ENCODE assay signal across 8 cellular contexts in the genomic region with DNA sequence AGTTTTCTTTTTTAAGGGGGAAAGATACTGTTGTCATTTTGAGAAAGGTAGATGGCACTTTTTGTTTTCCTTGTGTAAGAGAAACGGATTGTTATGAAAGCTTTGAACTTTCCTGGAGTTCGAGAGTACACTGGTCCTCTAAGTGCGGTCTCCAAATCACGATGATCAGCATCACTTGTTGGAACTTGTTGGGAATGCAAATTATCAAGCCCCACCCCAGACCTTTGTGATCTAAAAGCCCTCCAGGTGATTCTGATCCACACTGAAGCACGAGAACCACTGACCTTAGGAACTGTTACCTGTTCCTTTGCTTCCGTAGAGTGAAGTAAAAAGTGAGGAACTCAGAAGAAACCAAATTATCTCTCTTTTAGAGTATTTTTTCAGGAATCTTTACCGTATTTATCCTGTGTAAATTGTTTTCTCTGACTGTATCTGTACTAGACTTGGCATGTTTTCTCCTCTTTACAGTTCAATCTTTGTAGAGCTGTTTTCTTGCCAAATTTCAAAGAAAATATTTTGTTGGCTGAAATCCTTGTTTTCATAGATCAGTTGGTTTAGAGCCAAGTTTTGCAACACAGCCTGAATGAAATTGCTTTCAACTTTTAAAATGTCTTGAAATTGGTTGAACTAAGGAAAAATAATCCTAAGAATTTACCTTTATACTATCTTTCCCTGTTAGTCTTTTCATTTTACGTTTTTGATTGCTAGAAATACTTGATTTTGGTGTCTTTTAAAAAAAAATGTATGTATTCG. TPM values are rescaled to one million over a fixed set of nuclear protein-coding genes. Genes with fewer than 3 reads are reported as not detected.
A peak's percentile ranks its signal among the peaks of the same experiment; 100 is the strongest.
DNase-seq lines count a peak whose midpoint lies in the region; ATAC-seq and TF ChIP-seq lines count a peak whose summit lies in the region.

No MANE protein-coding gene starts in this region.

- peaks cover 11% of the 10 kb centered on the region for H3K4me1 ChIP-seq in endodermal cell (ENCODE audit: control insufficient read depth, insufficient read depth, low read length)

- H3K4me3 Mint-ChIP-seq in endodermal cell: peak overlapping the region; percentile 84
- peak overlapping the region; percentile 51 for H3K4me3 Mint-ChIP-seq in osteocyte (ENCODE audit: unreplicated experiment)

- no peak overlapping the region for H3K27ac ChIP-seq in endodermal cell (ENCODE audit: low read depth, low read length)

- H3K27ac Mint-ChIP-seq in endodermal cell (peak overlapping the region; percentile 74), osteocyte (ENCODE audit: unreplicated experiment) (peak overlapping the region; percentile 76)

- peaks cover 48% of the 10 kb centered on the region for H3K36me3 Mint-ChIP-seq in endodermal cell (ENCODE audit: low read depth)
- H3K36me3 Mint-ChIP-seq in osteocyte (ENCODE audit: unreplicated experiment): peaks cover 12% of the 10 kb centered on the region

- no peaks in the 10 kb centered on the region for H3K9me3 ChIP-seq in endodermal cell (ENCODE audit: control insufficient read depth, low read length)

- ATAC-seq in HG03521 (IDR thresholded peaks at IDR 0.05; ENCODE audit: unreplicated experiment) (no peak), HG02870 (IDR thresholded peaks at IDR 0.05; ENCODE audit: unreplicated experiment) (no peak)

- 79 to 95% methylated on average over 8 to 9 of the region's 9 CpGs for WGBS in endodermal cell (ENCODE audit: insufficient coverage in 1 of 2, insufficient read length in 1 of 2), 2 experiments

- no peaks in the 10 kb centered on the region for H3K27me3 ChIP-seq in endodermal cell (ENCODE audit: control insufficient read depth, insufficient read depth, low read length, poor library complexity, severe bottlenecking)

- H3K4me1 Mint-ChIP-seq in endodermal cell (peaks cover 31% of the 10 kb centered on the region), osteocyte (ENCODE audit: unreplicated experiment) (peaks cover 48% of the 10 kb centered on the region)

- peak overlapping the region; percentile 11 for H3K9ac ChIP-seq in endodermal cell (ENCODE audit: extremely low read depth, low read length, poor library complexity, severe bottlenecking)

- H3K9me3 Mint-ChIP-seq in endodermal cell (no peaks in the 10 kb centered on the region), osteocyte (ENCODE audit: unreplicated experiment) (no peaks in the 10 kb centered on the region)

- DNase-seq in ELR (ENCODE audit: low read depth) (peak; percentile 29), OCI-M1 (lab: John Stamatoyannopoulos, UW) (peak; percentile 33), endodermal cell (no peak), osteocyte (ENCODE audit: extremely low spot score, unreplicated experiment) (no peak), OCI-M2 (lab: John Stamatoyannopoulos, UW; ENCODE audit: unreplicated experiment) (no peak)
- no peak for DNase-seq in activated CD4-positive, alpha-beta T cell treated with anti-CD3 and anti-CD28 coated beads for 4 hours

- H3K36me3 ChIP-seq in endodermal cell (ENCODE audit: control insufficient read depth, insufficient read depth, low read length): peaks cover 42% of the 10 kb centered on the region

- H3K27me3 Mint-ChIP-seq in endodermal cell (ENCODE audit: insufficient read depth) (no peaks in the 10 kb centered on the region), osteocyte (ENCODE audit: unreplicated experiment) (no peaks in the 10 kb centered on the region)

- TF ChIP-seq CTCF in endodermal cell (conservative IDR thresholded peaks at IDR 0.05): no peak
- TF ChIP-seq CTCF in osteocyte (IDR thresholded peaks at IDR 0.05): no peak

- peak overlapping the region; percentile 98 for H3K4me3 ChIP-seq in endodermal cell (ENCODE audit: low read length)

RNA-seq across cellular contexts. Expression of a gene that starts 4.0 kb away (rescaled TPM):
- total RNA-seq in endodermal cell (10 to 100 TPM; 45.4 to 47.7 TPM), osteocyte (45.9 and 47.0 TPM in 2 replicates)
- polyA plus RNA-seq in endodermal cell (2013, experiment 1 of 2): 83.1 TPM
- 71.7 TPM for polyA plus RNA-seq in endodermal cell (2013, experiment 2 of 2)

RNA-seq across cellular contexts. Expression of a gene that starts 49.0 kb away (rescaled TPM):
- total RNA-seq in endodermal cell (10 to 100 TPM; 36.9 to 63.7 TPM), osteocyte (4.5 and 5.5 TPM in 2 replicates)
- 63.8 TPM for polyA plus RNA-seq in endodermal cell (2013, experiment 1 of 2)
- polyA plus RNA-seq in endodermal cell (2013, experiment 2 of 2): 76.6 TPM

RNA-seq across cellular contexts. Expression of a gene that starts 49.6 kb away (rescaled TPM):
- 10 to 100 TPM; 36.0 to 73.0 TPM for total RNA-seq in endodermal cell
- 46.1 TPM for polyA plus RNA-seq in endodermal cell (2013, experiment 1 of 2)
- 38.6 TPM for polyA plus RNA-seq in endodermal cell (2013, experiment 2 of 2)
- total RNA-seq in osteocyte: 25.1 and 30.0 TPM in 2 replicates

Comparison
In these comparisons a context has a peak if more than half of its experiments do, and no peak if none do; other contexts are left out.
1. DNase-seq: peak in ELR (single experiment) and OCI-M1 (single experiment); none in endodermal cell (single experiment), osteocyte (single experiment), activated CD4-positive, alpha-beta T cell treated with anti-CD3 and anti-CD28 coated beads for 4 hours (0 of 2) and OCI-M2 (single experiment).